11 cellular contexts compared by ENCODE assay signal in genomic region chr18:39966275-39966674, GRCh38.
DNase-seq lines count a peak whose midpoint lies in the region; ATAC-seq and TF ChIP-seq lines count a peak whose summit lies in the region.
"Had no signal": no experiment of that assay in that cellular context is flagged by ENCODE, and none has a peak within 500 bp of the region (broad histone marks: within the 10 kb centered on the region; RNA-seq: fewer than 3 reads in every experiment).

No MANE protein-coding gene starts in this region.

- ATAC-seq in PC-3 (no peak), GM19023 (IDR thresholded peaks at IDR 0.05; ENCODE audit: unreplicated experiment) (no peak), GM21723 (IDR thresholded peaks at IDR 0.05; ENCODE audit: unreplicated experiment) (no peak)

- DNase-seq in cardiac muscle cell (ENCODE audit: low read depth in 1 of 2, low spot score in 1 of 2) (no peak), right atrium auricular region (ENCODE audit: low spot score) (no peak), PC-3 (peak; percentile 26), esophagus squamous epithelium (lab: John Stamatoyannopoulos, UW) (no peak), epidermal melanocyte (ENCODE audit: insufficient read length, low spot score) (no peak)
- no peak for DNase-seq in stimulated activated CD8-positive, alpha-beta memory T cell treated with anti-CD3 and anti-CD28 coated beads, Interleukin-4, amount 100 ng/mL, for 48 hours
- DNase-seq: caudate nucleus, spleen had no signal

- no peaks in the 10 kb centered on the region for H3K9me3 ChIP-seq in cardiac muscle cell (ENCODE audit: low read depth)
- no peaks in the 10 kb centered on the region for H3K9me3 ChIP-seq in right atrium auricular region
- H3K9me3 ChIP-seq in PC-3 (ENCODE audit: low read length) = no peaks in the 10 kb centered on the region
- H3K9me3 ChIP-seq in esophagus squamous epithelium = no peaks in the 10 kb centered on the region
- H3K9me3 ChIP-seq: BLaER1 treated with 17β-estradiol and CSF1 and Interleukin-3, amounts not matched to agents 10 nM and 100 nM; spleen had no signal

- H3K9me2 ChIP-seq in PC-3 (replicated peaks; ENCODE audit: low read length) = no peaks in the 10 kb centered on the region

- intact Hi-C loops in PC-3 (cut with micrococcal nuclease) (loop anchor here (5.0 kb wide), 1 partner anchor 119 kb away; no protein-coding TSS in a partner anchor), esophagus squamous epithelium (cut with DNase I) (no loop called here)

- CTCF ChIA-PET in PC-3 (lab: Charles Lee) = no interaction called here

- no peaks in the 10 kb centered on the region for H3F3A ChIP-seq in PC-3 (ENCODE audit: low read length, unreplicated experiment)

- H4K20me1 ChIP-seq in PC-3 (ENCODE audit: low read length) = no peaks in the 10 kb centered on the region
- H4K20me1 ChIP-seq: BLaER1 treated with 17β-estradiol and CSF1 and Interleukin-3, amounts not matched to agents 10 nM and 100 nM had no signal

- POLR2A ChIA-PET in PC-3 (lab: Charles Lee; ENCODE audit: unreplicated experiment) = no interaction called here

- no peak for TF ChIP-seq POLR2A in esophagus squamous epithelium (IDR thresholded peaks at IDR 0.05)

- H3K79me2 ChIP-seq in PC-3 (ENCODE audit: low read length) = no peaks in the 10 kb centered on the region

- no peak overlapping the region for H3K4me3 ChIP-seq in cardiac muscle cell
- no peak overlapping the region for H3K4me3 ChIP-seq in right atrium auricular region
- no peak overlapping the region for H3K4me3 ChIP-seq in PC-3 (ENCODE audit: low read length)
- H3K4me3 ChIP-seq in esophagus squamous epithelium = no peak overlapping the region
- H3K4me3 ChIP-seq: BLaER1 treated with 17β-estradiol and CSF1 and Interleukin-3, amounts not matched to agents 10 nM and 100 nM; spleen had no signal

- H3K36me3 ChIP-seq in cardiac muscle cell (no peaks in the 10 kb centered on the region), right atrium auricular region (no peaks in the 10 kb centered on the region), PC-3 (ENCODE audit: low read depth, low read length) (no peaks in the 10 kb centered on the region), esophagus squamous epithelium (no peaks in the 10 kb centered on the region)
- H3K36me3 ChIP-seq: BLaER1 treated with 17β-estradiol and CSF1 and Interleukin-3, amounts not matched to agents 10 nM and 100 nM; spleen had no signal

- no TSS peak for BruUV-seq in PC-3 (replicated peaks; lab: Mats Ljungman, UMichigan)

- TF ChIP-seq CTCF in cardiac muscle cell (IDR thresholded peaks at IDR 0.05; ENCODE audit: low read depth, low read length) = peak; percentile 34
- TF ChIP-seq CTCF in right atrium auricular region (IDR thresholded peaks at IDR 0.05) = peak in 1 of 2 donors; percentile 17
- TF ChIP-seq CTCF in PC-3 (conservative IDR thresholded peaks at IDR 0.05; ENCODE audit: low read depth, low read length) = peak; percentile 46; the same call in 1 of the 2 replicates
- peak in 4 of 6 experiments; percentile 9 to 45 (median 14) for TF ChIP-seq CTCF in esophagus squamous epithelium (IDR thresholded peaks at IDR 0.05)

- no peak overlapping the region for H2AFZ ChIP-seq in PC-3 (ENCODE audit: low read length)

- H3K4me2 ChIP-seq in PC-3 (ENCODE audit: low read length) = no peak overlapping the region
- H3K4me2 ChIP-seq: BLaER1 treated with 17β-estradiol and CSF1 and Interleukin-3, amounts not matched to agents 10 nM and 100 nM had no signal

- WGBS in esophagus squamous epithelium, 2 donors = 32% methylated on average over 3 of the region's 3 CpGs

- H3K4me1 ChIP-seq in cardiac muscle cell (ENCODE audit: low read depth) (no peaks in the 10 kb centered on the region), right atrium auricular region (no peaks in the 10 kb centered on the region), PC-3 (ENCODE audit: insufficient read depth, low read length) (peaks cover 9% of the 10 kb centered on the region), esophagus squamous epithelium (no peaks in the 10 kb centered on the region)
- H3K4me1 ChIP-seq: BLaER1 treated with 17β-estradiol and CSF1 and Interleukin-3, amounts not matched to agents 10 nM and 100 nM; spleen had no signal

- H3K9ac ChIP-seq in PC-3 (ENCODE audit: low read length) = no peak overlapping the region
- H3K9ac ChIP-seq: BLaER1 treated with 17β-estradiol and CSF1 and Interleukin-3, amounts not matched to agents 10 nM and 100 nM had no signal

- H3K27me3 ChIP-seq in cardiac muscle cell (no peaks in the 10 kb centered on the region), right atrium auricular region (no peaks in the 10 kb centered on the region), PC-3 (ENCODE audit: low read length) (no peaks in the 10 kb centered on the region), esophagus squamous epithelium (no peaks in the 10 kb centered on the region)
- H3K27me3 ChIP-seq: BLaER1 treated with 17β-estradiol and CSF1 and Interleukin-3, amounts not matched to agents 10 nM and 100 nM; spleen had no signal

- H3K27ac ChIP-seq in cardiac muscle cell (no peak overlapping the region), right atrium auricular region (no peak overlapping the region), PC-3 (ENCODE audit: low read length) (no peak overlapping the region), esophagus squamous epithelium (no peak overlapping the region)
- H3K27ac ChIP-seq: BLaER1 treated with 17β-estradiol and CSF1 and Interleukin-3, amounts not matched to agents 10 nM and 100 nM; spleen had no signal
